ENCODE assay signal across 8 cellular contexts in genomic region chr11:61828629-61829407, GRCh38. TPM values are rescaled to one million over a fixed set of nuclear protein-coding genes. Genes with fewer than 3 reads are reported as not detected.
DNase-seq lines count a peak whose midpoint lies in the region; ATAC-seq, FAIRE-seq and TF ChIP-seq lines count a peak whose summit lies in the region.

No MANE protein-coding gene starts in this region.

- peaks cover 8% of the 10 kb centered on the region for H3K4me1 ChIP-seq in endodermal cell (ENCODE audit: control insufficient read depth, insufficient read depth, low read length)
- peaks cover 42% of the 10 kb centered on the region for H3K4me1 ChIP-seq in mesodermal cell (ENCODE audit: control insufficient read depth, insufficient read depth, low read length, poor library complexity, severe bottlenecking)
- H3K4me1 ChIP-seq in thoracic aorta (ENCODE audit: control insufficient read depth in 1 of 2, low read depth in 2 of 2): peaks cover 16 to 50% of the 10 kb centered on the region in 2 donors

- peaks cover 25% of the 10 kb centered on the region for H3K36me3 Mint-ChIP-seq in activated CD4-positive, alpha-beta T cell treated with anti-CD3 and anti-CD28 coated beads, Interleukin-2, amount 10 ng/mL, durations not matched to agents 24 days and 14 days (ENCODE audit: low read depth)
- H3K36me3 Mint-ChIP-seq in endodermal cell (ENCODE audit: low read depth): peaks cover 17% of the 10 kb centered on the region

- DNase-seq in AG09319 (ENCODE audit: extremely low read depth, low read depth): no peak
- DNase-seq in LNCaP clone FGC (ENCODE audit: low read depth): no peak
- peak; percentile 90 for DNase-seq in activated CD4-positive, alpha-beta T cell treated with anti-CD3 and anti-CD28 coated beads, Interleukin-2, amount 10 ng/mL, durations not matched to agents 24 days and 14 days
- DNase-seq in endodermal cell: peak; percentile 82
- no peak for DNase-seq in thoracic aorta (ENCODE audit: low spot score)
- DNase-seq in RCC 7860 (ENCODE audit: low spot score): no peak

- H3K27me3 ChIP-seq in endodermal cell (ENCODE audit: control insufficient read depth, insufficient read depth, low read length, poor library complexity, severe bottlenecking) (no peaks in the 10 kb centered on the region), thoracic aorta (replicated peaks; ENCODE audit: insufficient read depth) (no peaks in the 10 kb centered on the region)

- WGBS in endodermal cell (ENCODE audit: insufficient coverage in 1 of 2, insufficient read length in 1 of 2), 2 experiments: 1% methylated on average over 22 to 55 of the region's 55 CpGs
- WGBS in mesodermal cell (ENCODE audit: insufficient coverage in 2 of 2), 2 experiments: 1% methylated on average over 28 to 47 of the region's 55 CpGs

- intact Hi-C loops in activated CD4-positive, alpha-beta T cell treated with anti-CD3 and anti-CD28 coated beads, Interleukin-2, amount 10 ng/mL, durations not matched to agents 24 days and 14 days (cut with micrococcal nuclease): loop anchor here (1.0 to 10.0 kb wide), 3 partner anchors 37 to 726 kb away; partner anchors contain the start of genes FEN1, SDHAF2 and TMEM258

- peak; percentile 28 for ATAC-seq in GM18498 (IDR thresholded peaks at IDR 0.05; ENCODE audit: unreplicated experiment)
- ATAC-seq in thoracic aorta (ENCODE audit: insufficient number of reproducible peaks, low FRiP score, low read depth): no peak

- H3K4me1 Mint-ChIP-seq in activated CD4-positive, alpha-beta T cell treated with anti-CD3 and anti-CD28 coated beads, Interleukin-2, amount 10 ng/mL, durations not matched to agents 24 days and 14 days: peaks cover 55% of the 10 kb centered on the region
- peaks cover 46% of the 10 kb centered on the region for H3K4me1 Mint-ChIP-seq in endodermal cell

- H3K9me3 ChIP-seq in endodermal cell (ENCODE audit: control insufficient read depth, low read length) (no peaks in the 10 kb centered on the region), mesodermal cell (ENCODE audit: control insufficient read depth, low read length) (no peaks in the 10 kb centered on the region), thoracic aorta (no peaks in the 10 kb centered on the region)

- H3K4me3 ChIP-seq in LNCaP clone FGC (ENCODE audit: low read depth, low read length): peak overlapping the region; percentile 90
- peak overlapping the region; percentile 98 for H3K4me3 ChIP-seq in endodermal cell (ENCODE audit: low read length)
- peak overlapping the region; percentile 97 for H3K4me3 ChIP-seq in mesodermal cell (ENCODE audit: extremely low read depth, insufficient read depth, low read length, poor library complexity, severe bottlenecking)
- peak overlapping the region; percentile 85 for H3K4me3 ChIP-seq in thoracic aorta

- H3K9me3 Mint-ChIP-seq in activated CD4-positive, alpha-beta T cell treated with anti-CD3 and anti-CD28 coated beads, Interleukin-2, amount 10 ng/mL, durations not matched to agents 24 days and 14 days: no peaks in the 10 kb centered on the region
- H3K9me3 Mint-ChIP-seq in endodermal cell: no peaks in the 10 kb centered on the region

- H3K27ac ChIP-seq in endodermal cell (ENCODE audit: low read depth, low read length) (peak overlapping the region; percentile 94), mesodermal cell (ENCODE audit: low read depth, low read length, severe bottlenecking) (peak overlapping the region; percentile 92), thoracic aorta (peak overlapping the region; percentile 86 to 95)

- H3K36me3 ChIP-seq in endodermal cell (ENCODE audit: control insufficient read depth, insufficient read depth, low read length) (peaks cover 16% of the 10 kb centered on the region), mesodermal cell (ENCODE audit: control insufficient read depth, insufficient read depth, low read length) (peaks cover 52% of the 10 kb centered on the region), thoracic aorta (no peaks in the 10 kb centered on the region)

- peak overlapping the region; percentile 92 for H3K4me3 Mint-ChIP-seq in activated CD4-positive, alpha-beta T cell treated with anti-CD3 and anti-CD28 coated beads, Interleukin-2, amount 10 ng/mL, durations not matched to agents 24 days and 14 days
- peak overlapping the region; percentile 91 for H3K4me3 Mint-ChIP-seq in endodermal cell

- TF ChIP-seq CTCF in AG09319 (IDR thresholded peaks at IDR 0.05; ENCODE audit: low read depth, low read length): peak; percentile 55
- TF ChIP-seq CTCF in LNCaP clone FGC (IDR thresholded peaks at IDR 0.05; ENCODE audit: control insufficient read depth, extremely low read depth, insufficient read depth): peak; percentile 59
- TF ChIP-seq CTCF in endodermal cell (conservative IDR thresholded peaks at IDR 0.05): peak; percentile 73
- TF ChIP-seq CTCF in thoracic aorta (IDR thresholded peaks at IDR 0.05): peak; percentile 43

- no peaks in the 10 kb centered on the region for H3K27me3 Mint-ChIP-seq in activated CD4-positive, alpha-beta T cell treated with anti-CD3 and anti-CD28 coated beads, Interleukin-2, amount 10 ng/mL, durations not matched to agents 24 days and 14 days
- H3K27me3 Mint-ChIP-seq in endodermal cell (ENCODE audit: insufficient read depth): no peaks in the 10 kb centered on the region

- H3K27ac Mint-ChIP-seq in activated CD4-positive, alpha-beta T cell treated with anti-CD3 and anti-CD28 coated beads, Interleukin-2, amount 10 ng/mL, durations not matched to agents 24 days and 14 days: peak overlapping the region; percentile 95
- H3K27ac Mint-ChIP-seq in endodermal cell: peak overlapping the region; percentile 95

- FAIRE-seq in RCC 7860 (lab: Jason Lieb, UNC): no peak

- peak overlapping the region; percentile 86 for H3K9ac ChIP-seq in endodermal cell (ENCODE audit: extremely low read depth, low read length, poor library complexity, severe bottlenecking)

RNA-seq across cellular contexts. Expression of gene FADS2, which starts 0.7 kb away (rescaled TPM):
- total RNA-seq in activated CD4-positive, alpha-beta T cell treated with anti-CD3 and anti-CD28 coated beads, Interleukin-2, amount 10 ng/mL, durations not matched to agents 24 days and 14 days: 278 and 283 TPM in 2 replicates
- 100 to 1,000 TPM; 344 to 381 TPM for total RNA-seq in endodermal cell
- polyA plus RNA-seq in endodermal cell (2013, experiment 1 of 2): 632 TPM
- polyA plus RNA-seq in endodermal cell (2013, experiment 2 of 2): 646 TPM
- polyA plus RNA-seq in mesodermal cell (2013, experiment 1 of 2): 708 TPM
- polyA plus RNA-seq in mesodermal cell (2013, experiment 2 of 2): 593 TPM
- 100 to 1,000 TPM in 1 of 2 donors, 10 to 100 TPM in 1; 89.2 to 234 TPM for total RNA-seq in thoracic aorta

RNA-seq across cellular contexts. Expression of gene FADS1, which starts 12.0 kb away (rescaled TPM):
- total RNA-seq in activated CD4-positive, alpha-beta T cell treated with anti-CD3 and anti-CD28 coated beads, Interleukin-2, amount 10 ng/mL, durations not matched to agents 24 days and 14 days: 92.5 and 94.7 TPM in 2 replicates
- 100 to 1,000 TPM; 127 to 138 TPM for total RNA-seq in endodermal cell
- 197 TPM for polyA plus RNA-seq in endodermal cell (2013, experiment 1 of 2)
- polyA plus RNA-seq in endodermal cell (2013, experiment 2 of 2): 191 TPM
- polyA plus RNA-seq in mesodermal cell (2013, experiment 1 of 2): 174 TPM
- 172 TPM for polyA plus RNA-seq in mesodermal cell (2013, experiment 2 of 2)
- 10 to 100 TPM; 39.0 to 52.9 TPM for total RNA-seq in thoracic aorta

RNA-seq across cellular contexts. Expression of gene FEN1, which starts 36.1 kb away (rescaled TPM):
- total RNA-seq in activated CD4-positive, alpha-beta T cell treated with anti-CD3 and anti-CD28 coated beads, Interleukin-2, amount 10 ng/mL, durations not matched to agents 24 days and 14 days: 144 and 152 TPM in 2 replicates
- total RNA-seq in endodermal cell (10 to 100 TPM; 66.7 to 81.8 TPM), thoracic aorta (1 to 10 TPM; 4.5 to 5.4 TPM)
- polyA plus RNA-seq in endodermal cell (2013, experiment 1 of 2): 52.7 TPM
- polyA plus RNA-seq in endodermal cell (2013, experiment 2 of 2): 49.1 TPM
- 34.0 TPM for polyA plus RNA-seq in mesodermal cell (2013, experiment 1 of 2)
- polyA plus RNA-seq in mesodermal cell (2013, experiment 2 of 2): 29.7 TPM

RNA-seq across cellular contexts. Expression of gene TMEM258, which starts 36.4 kb away (rescaled TPM):
- 179 and 187 TPM in 2 replicates for total RNA-seq in activated CD4-positive, alpha-beta T cell treated with anti-CD3 and anti-CD28 coated beads, Interleukin-2, amount 10 ng/mL, durations not matched to agents 24 days and 14 days
- 100 to 1,000 TPM; 174 to 180 TPM for total RNA-seq in endodermal cell
- polyA plus RNA-seq in endodermal cell (2013, experiment 1 of 2): 351 TPM
- polyA plus RNA-seq in endodermal cell (2013, experiment 2 of 2): 284 TPM
- polyA plus RNA-seq in mesodermal cell (2013, experiment 1 of 2): 270 TPM
- polyA plus RNA-seq in mesodermal cell (2013, experiment 2 of 2): 257 TPM
- 10 to 100 TPM; 17.3 to 63.6 TPM for total RNA-seq in thoracic aorta

Comparison
In these comparisons a context has a peak if more than half of its experiments do, and no peak if none do; other contexts are left out.
1. DNase-seq: peak in activated CD4-positive, alpha-beta T cell treated with anti-CD3 and anti-CD28 coated beads, Interleukin-2, amount 10 ng/mL, durations not matched to agents 24 days and 14 days (single experiment) and endodermal cell (single experiment); none in AG09319 (single experiment), LNCaP clone FGC (single experiment), thoracic aorta (single experiment) and RCC 7860 (single experiment).
2. RNA of gene FEN1, which starts 36.1 kb away (total RNA-seq): 144 to 152 TPM in activated CD4-positive, alpha-beta T cell treated with anti-CD3 and anti-CD28 coated beads, Interleukin-2, amount 10 ng/mL, durations not matched to agents 24 days and 14 days and 66.7 to 81.8 TPM in endodermal cell; 4.5 to 5.4 TPM in thoracic aorta; every median in the first group is over 10 times any median in the second.
3. Peak in every context shown above with its lines, with median percentiles within 50 percentile points of each other: CTCF ChIP-seq, H3K4me3 ChIP-seq and H3K27ac ChIP-seq.